15 cellular contexts compared by ENCODE assay signal in genomic region chr9:33408087-33408486, GRCh38. TPM values are rescaled to one million over a fixed set of nuclear protein-coding genes. Genes with fewer than 3 reads are reported as not detected.
"Had no signal": no experiment of that assay in that cellular context is flagged by ENCODE, and none has a peak within 500 bp of the region (broad histone marks: within the 10 kb centered on the region; RNA-seq: fewer than 3 reads in every experiment).

No MANE protein-coding gene starts in this region.

- H3K27me3 ChIP-seq: gastrocnemius medialis, heart right ventricle, ovary, thyroid gland had no signal

- H3K27ac ChIP-seq: gastrocnemius medialis, heart right ventricle, left ventricle myocardium inferior, ovary, thyroid gland had no signal

- H3K27ac Mint-ChIP-seq: activated CD4-positive, alpha-beta T cell treated with anti-CD3 and anti-CD28 coated beads, Interleukin-2, amount 10 ng/mL, durations not matched to agents 24 days and 14 days; activated naive CD8-positive, alpha-beta T cell treated with anti-CD3 and anti-CD28 coated beads for 36 hours; T-helper 17 cell; WTC11 had no signal

- H3K9me3 ChIP-seq: gastrocnemius medialis, heart right ventricle, left ventricle myocardium inferior, ovary, thyroid gland had no signal

- DNase-seq: activated CD4-positive, alpha-beta T cell treated with anti-CD3 and anti-CD28 coated beads, Interleukin-2, amount 10 ng/mL, durations not matched to agents 24 days and 14 days; activated effector memory CD4-positive, alpha-beta T cell treated with Interleukin-2 at 50 U/mL for 16 hours; activated naive CD8-positive, alpha-beta T cell treated with anti-CD3 and anti-CD28 coated beads for 36 hours; activated T-cell treated with anti-CD3 and anti-CD28 coated beads, Interleukin-2, amount 50 U/mL, for 1 hour; gastrocnemius medialis; heart right ventricle; islet precursor cell; left ventricle myocardium inferior; mesendoderm; ovary; stimulated activated CD4-positive, alpha-beta T cell treated with anti-CD3 and anti-CD28 coated beads, Interleukin-2, amount 100 ng/mL, for 48 hours; T-helper 17 cell; thyroid gland had no signal

- H3K4me1 Mint-ChIP-seq: activated naive CD8-positive, alpha-beta T cell treated with anti-CD3 and anti-CD28 coated beads for 36 hours; WTC11 had no signal

- H3K4me3 ChIP-seq: gastrocnemius medialis, heart right ventricle, left ventricle myocardium inferior, ovary, thyroid gland had no signal

- H3K9me3 Mint-ChIP-seq: activated CD4-positive, alpha-beta T cell treated with anti-CD3 and anti-CD28 coated beads, Interleukin-2, amount 10 ng/mL, durations not matched to agents 24 days and 14 days; activated naive CD8-positive, alpha-beta T cell treated with anti-CD3 and anti-CD28 coated beads for 36 hours had no signal

- H3K4me3 Mint-ChIP-seq: activated CD4-positive, alpha-beta T cell treated with anti-CD3 and anti-CD28 coated beads, Interleukin-2, amount 10 ng/mL, durations not matched to agents 24 days and 14 days; activated naive CD8-positive, alpha-beta T cell treated with anti-CD3 and anti-CD28 coated beads for 36 hours; T-helper 17 cell; WTC11 had no signal

- H3K36me3 ChIP-seq: gastrocnemius medialis, heart right ventricle, left ventricle myocardium inferior, ovary, thyroid gland had no signal

- H3K27me3 Mint-ChIP-seq: activated naive CD8-positive, alpha-beta T cell treated with anti-CD3 and anti-CD28 coated beads for 36 hours; T-helper 17 cell had no signal

- ATAC-seq: gastrocnemius medialis, T-helper 17 cell, WTC11 had no signal

RNA-seq across cellular contexts. Expression of gene AQP7, which starts 5.7 kb away (rescaled TPM):
- total RNA-seq: activated CD4-positive, alpha-beta T cell treated with anti-CD3 and anti-CD28 coated beads, Interleukin-2, amount 10 ng/mL, durations not matched to agents 24 days and 14 days; activated naive CD8-positive, alpha-beta T cell treated with anti-CD3 and anti-CD28 coated beads for 36 hours had no signal
- polyA plus RNA-seq: neural cell had no signal

RNA-seq across cellular contexts. Expression of gene AQP3, which starts 39.3 kb away (rescaled TPM):
- polyA plus RNA-seq: neural cell had no signal
